In genomic region chr16:89903908-89904515, GRCh38 we compare ENCODE assay signal across 26 cellular contexts. TPM values are rescaled to one million over a fixed set of nuclear protein-coding genes. Genes with fewer than 3 reads are reported as not detected.
DNase-seq lines count a peak whose midpoint lies in the region; ATAC-seq and TF ChIP-seq lines count a peak whose summit lies in the region.
"Had no signal": no experiment of that assay in that cellular context is flagged by ENCODE, and none has a peak within 500 bp of the region (broad histone marks: within the 10 kb centered on the region; RNA-seq: fewer than 3 reads in every experiment).

No MANE protein-coding gene starts in this region.

- H3K4me1 Mint-ChIP-seq in naive thymus-derived CD4-positive, alpha-beta T cell: peaks cover 0 to under 1% (median 0%) of the 10 kb centered on the region in 7 donors
- no peaks in the 10 kb centered on the region for H3K4me1 Mint-ChIP-seq in type B pancreatic cell (ENCODE audit: unreplicated experiment)

- H3K9me3 ChIP-seq in RWPE2 (ENCODE audit: severe bottlenecking): no peaks in the 10 kb centered on the region
- H3K9me3 ChIP-seq in esophagus (ENCODE audit: control insufficient read depth in 2 of 2, insufficient read depth in 1 of 2, low read depth in 1 of 2, low read length in 1 of 2): no peaks in the 10 kb centered on the region
- H3K9me3 ChIP-seq in naive thymus-derived CD4-positive, alpha-beta T cell (ENCODE audit: control insufficient read depth in 2 of 3, low read length in 3 of 3): no peaks in the 10 kb centered on the region
- H3K9me3 ChIP-seq: SJSA1 had no signal

- DNase-seq in RWPE2 (ENCODE audit: low spot score): no peak
- no peak for DNase-seq in naive thymus-derived CD4-positive, alpha-beta T cell
- no peak for DNase-seq in type B pancreatic cell (ENCODE audit: extremely low spot score, unreplicated experiment)
- DNase-seq in posterior cingulate gyrus: no peak
- no peak for DNase-seq in stimulated activated CD4-positive, alpha-beta T cell treated with anti-CD3 and anti-CD28 coated beads, Interleukin-4, amount 100 ng/mL, for 24 hours
- DNase-seq: Calu3; CD8-positive, alpha-beta T cell; DMS79 treated with DMSO at 0.1 percent for 48 hours; HCEC 1CT; IMR-90; NCI-H1048; NCI-H1417; NCI-H1694; NCI-H2029 treated with DMSO at 0.1 percent for 48 hours; NCI-H446 treated with DMSO at 0.1 percent for 48 hours; NCI-H526; NCI-H82; NK-92 treated with Interleukin-12 subunit alpha and Interleukin-12 subunit beta, amount 100 ng/mL, for 24 hours; PC-3; Right ventricle myocardium superior had no signal

- intact Hi-C loops in naive thymus-derived CD4-positive, alpha-beta T cell (cut with micrococcal nuclease): no loop called here
- intact Hi-C loops in posterior cingulate gyrus (cut with DNase I): no loop called here

- H3K36me3 ChIP-seq in RWPE2 (ENCODE audit: low read depth) (peaks cover 66% of the 10 kb centered on the region), esophagus (ENCODE audit: control insufficient read depth in 2 of 2, insufficient read depth in 2 of 2, low read length in 1 of 2) (peaks cover 32 to 61% of the 10 kb centered on the region in 2 donors)
- H3K36me3 ChIP-seq in naive thymus-derived CD4-positive, alpha-beta T cell (ENCODE audit: control insufficient read depth in 2 of 3, insufficient read depth in 3 of 3, low read length in 3 of 3): peaks cover 7 to 80% (median 24%) of the 10 kb centered on the region in 3 experiments

- WGBS in esophagus, 2 donors: 89 to 90% methylated on average over 19 of the region's 19 CpGs

- H3K36me3 Mint-ChIP-seq in naive thymus-derived CD4-positive, alpha-beta T cell: peaks cover 3 to 22% (median 8%) of the 10 kb centered on the region in 5 donors
- H3K36me3 Mint-ChIP-seq in type B pancreatic cell: peaks cover 15% of the 10 kb centered on the region

- H3K4me1 ChIP-seq in RWPE2 (ENCODE audit: insufficient read depth, poor library complexity, severe bottlenecking) (no peaks in the 10 kb centered on the region), esophagus (ENCODE audit: control insufficient read depth in 2 of 2, insufficient read depth in 2 of 2, low read length in 1 of 2) (no peaks in the 10 kb centered on the region)
- H3K4me1 ChIP-seq in naive thymus-derived CD4-positive, alpha-beta T cell (ENCODE audit: control insufficient read depth in 2 of 2, insufficient read depth in 2 of 2, low read length in 2 of 2): no peaks in the 10 kb centered on the region
- H3K4me1 ChIP-seq: SJSA1 had no signal

- TF ChIP-seq CTCF in RWPE2 (IDR thresholded peaks at IDR 0.05; ENCODE audit: poor library complexity, severe bottlenecking) (no peak), type B pancreatic cell (conservative IDR thresholded peaks at IDR 0.05) (no peak)

- CTCF ChIA-PET in naive thymus-derived CD4-positive, alpha-beta T cell (lab: Charles Lee): no interaction called here

- H3K27ac Mint-ChIP-seq in naive thymus-derived CD4-positive, alpha-beta T cell: no peak overlapping the region
- H3K27ac Mint-ChIP-seq in type B pancreatic cell: peak overlapping the region; percentile 80
- H3K27ac Mint-ChIP-seq: B cell; CD8-positive, alpha-beta T cell had no signal

- POLR2A ChIA-PET in naive thymus-derived CD4-positive, alpha-beta T cell (lab: Charles Lee): no interaction called here

- H3K4me3 ChIP-seq in RWPE2 (ENCODE audit: severe bottlenecking) (no peak overlapping the region), esophagus (ENCODE audit: low read depth in 1 of 2, low read length in 2 of 2) (no peak overlapping the region)
- H3K4me3 ChIP-seq in naive thymus-derived CD4-positive, alpha-beta T cell (ENCODE audit: low read length): no peak overlapping the region
- H3K4me3 ChIP-seq: SJSA1 had no signal

- H3K27me3 Mint-ChIP-seq in naive thymus-derived CD4-positive, alpha-beta T cell: no peaks in the 10 kb centered on the region
- no peaks in the 10 kb centered on the region for H3K27me3 Mint-ChIP-seq in type B pancreatic cell
- H3K27me3 Mint-ChIP-seq: B cell had no signal

- no peaks in the 10 kb centered on the region for H3K9me3 Mint-ChIP-seq in naive thymus-derived CD4-positive, alpha-beta T cell
- no peaks in the 10 kb centered on the region for H3K9me3 Mint-ChIP-seq in type B pancreatic cell
- H3K9me3 Mint-ChIP-seq: CD8-positive, alpha-beta T cell had no signal

- ATAC-seq in RWPE2 (ENCODE audit: low read depth): peak; percentile 6; the same call in 2 of the 3 replicates
- peak; percentile 2 for ATAC-seq in naive thymus-derived CD4-positive, alpha-beta T cell
- no peak for ATAC-seq in GM18519 (IDR thresholded peaks at IDR 0.05; ENCODE audit: low FRiP score, unreplicated experiment)
- ATAC-seq: CD8-positive, alpha-beta T cell; PC-3 had no signal

- peak overlapping the region; percentile 12 for H3K27ac ChIP-seq in RWPE2 (ENCODE audit: poor library complexity, severe bottlenecking)
- peak overlapping the region; percentile 24 to 66 for H3K27ac ChIP-seq in esophagus (ENCODE audit: low read depth in 2 of 2, low read length in 1 of 2)
- no peak overlapping the region for H3K27ac ChIP-seq in naive thymus-derived CD4-positive, alpha-beta T cell (ENCODE audit: low read depth, low read length)
- H3K27ac ChIP-seq: C4-2B, KMS-11, SJSA1 had no signal

- no peaks in the 10 kb centered on the region for H3K27me3 ChIP-seq in RWPE2 (ENCODE audit: insufficient read depth, poor library complexity, severe bottlenecking)
- no peaks in the 10 kb centered on the region for H3K27me3 ChIP-seq in esophagus (ENCODE audit: control insufficient read depth in 1 of 2, insufficient read depth in 2 of 2, low read length in 2 of 2)
- H3K27me3 ChIP-seq in naive thymus-derived CD4-positive, alpha-beta T cell (ENCODE audit: control insufficient read depth in 2 of 2, insufficient read depth in 2 of 2, low read length in 2 of 2): no peaks in the 10 kb centered on the region
- H3K27me3 ChIP-seq: SJSA1 had no signal

- H3K4me3 Mint-ChIP-seq in naive thymus-derived CD4-positive, alpha-beta T cell: no peak overlapping the region
- H3K4me3 Mint-ChIP-seq in type B pancreatic cell: no peak overlapping the region
- H3K4me3 Mint-ChIP-seq: B cell; CD8-positive, alpha-beta T cell had no signal

RNA-seq across cellular contexts. Expression of gene MC1R, which starts 14.7 kb away (rescaled TPM):
- 1 to 10 TPM; 1.3 to 3.3 TPM for polyA plus RNA-seq in esophagus
- 10 to 100 TPM; 10.1 to 13.9 (median 11.2) TPM for total RNA-seq in naive thymus-derived CD4-positive, alpha-beta T cell
- under 1 TPM; 0.14 to 0.51 TPM for polyA plus RNA-seq in naive thymus-derived CD4-positive, alpha-beta T cell
- 3.6 and 3.8 TPM in 2 replicates for total RNA-seq in type B pancreatic cell (ENCODE audit: low replicate concordance)

RNA-seq across cellular contexts. Expression of gene TUBB3, which starts 19.1 kb away (rescaled TPM):
- polyA plus RNA-seq in esophagus: 1 to 10 TPM in 1 of 2 donors, under 1 TPM in 1; 0.16 to 1.5 TPM
- total RNA-seq in naive thymus-derived CD4-positive, alpha-beta T cell: 1 to 10 TPM in 1 of 5 experiments, under 1 TPM in 1, not detected in 3; 0.48 to 2.8 TPM
- polyA plus RNA-seq in naive thymus-derived CD4-positive, alpha-beta T cell: under 1 TPM in 1 of 2 donors, not detected in 1; 0.22 TPM
- 62.0 and 91.4 TPM in 2 replicates for total RNA-seq in type B pancreatic cell (ENCODE audit: low replicate concordance)

RNA-seq across cellular contexts. Expression of gene TCF25, which starts 30.6 kb away (rescaled TPM):
- polyA plus RNA-seq in esophagus: 10 to 100 TPM; 76.3 to 83.2 TPM
- 100 to 1,000 TPM; 200 to 392 (median 262) TPM for total RNA-seq in naive thymus-derived CD4-positive, alpha-beta T cell
- 100 to 1,000 TPM in 1 of 2 donors, 10 to 100 TPM in 1; 68.1 to 122 TPM for polyA plus RNA-seq in naive thymus-derived CD4-positive, alpha-beta T cell
- 170 and 184 TPM in 2 replicates for total RNA-seq in type B pancreatic cell (ENCODE audit: low replicate concordance)

RNA-seq across cellular contexts. Expression of gene DEF8, which starts 44.5 kb away (rescaled TPM):
- polyA plus RNA-seq in esophagus: 10 to 100 TPM; 47.0 to 47.2 TPM
- total RNA-seq in naive thymus-derived CD4-positive, alpha-beta T cell: 10 to 100 TPM; 26.7 to 50.3 (median 40.7) TPM
- polyA plus RNA-seq in naive thymus-derived CD4-positive, alpha-beta T cell: 10 to 100 TPM; 19.4 to 31.5 TPM
- total RNA-seq in type B pancreatic cell (ENCODE audit: low replicate concordance): 61.0 and 63.5 TPM in 2 replicates

Comparison
In these comparisons a context has a peak if more than half of its experiments do, and no peak if none do; other contexts are left out.
1. RNA of gene TUBB3, which starts 19.1 kb away (total RNA-seq): 62.0 to 91.4 TPM in type B pancreatic cell; 0.48 to 2.8 TPM in naive thymus-derived CD4-positive, alpha-beta T cell; every median in the first group is over 10 times any median in the second.